Comparison of ENCODE assay signal across 8 cellular contexts in the genomic region with DNA sequence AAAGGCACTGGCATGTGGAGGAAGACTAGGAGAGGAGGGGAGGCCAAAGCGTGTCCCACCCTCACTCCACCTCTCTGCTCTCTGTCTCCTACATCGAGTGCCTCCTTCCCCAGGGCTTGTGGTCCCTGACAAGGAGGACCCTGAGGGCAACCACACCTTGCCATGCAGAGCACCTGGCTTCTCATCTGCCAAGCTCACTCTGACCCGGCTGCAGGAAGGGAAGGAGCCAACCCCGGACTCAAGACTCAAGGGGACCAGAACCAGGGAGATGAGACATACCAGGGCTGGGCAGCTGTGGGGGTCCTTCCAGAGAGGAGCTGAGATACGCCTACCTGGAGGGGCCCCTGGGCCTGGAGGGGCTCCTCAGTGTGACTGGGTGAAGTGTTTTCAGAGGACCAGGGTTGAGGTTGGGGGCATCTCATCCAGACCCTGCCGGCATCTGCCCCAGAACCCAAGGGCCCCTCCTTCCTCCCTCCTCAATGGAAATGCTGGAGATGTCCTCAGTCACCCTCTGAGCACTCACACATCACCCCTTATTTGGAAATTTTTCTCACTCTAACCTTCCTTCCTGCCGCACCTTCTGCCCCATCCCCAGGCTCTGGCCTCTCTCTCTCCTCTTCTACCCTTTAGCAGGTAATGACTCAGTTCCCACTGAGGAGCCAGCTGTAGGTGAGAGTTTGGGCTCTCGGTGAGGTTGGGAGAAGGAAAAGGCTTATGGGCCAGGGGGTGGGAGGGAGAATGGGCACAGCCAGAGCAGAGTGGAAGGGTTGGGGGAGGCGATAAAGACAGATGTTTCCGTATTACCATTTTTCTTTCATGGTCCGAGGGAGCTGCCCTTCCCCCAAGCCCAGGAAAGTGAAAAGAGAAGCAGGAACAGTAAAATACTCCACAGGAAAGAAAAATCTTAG. TPM values are rescaled to one million over a fixed set of nuclear protein-coding genes. Genes with fewer than 3 reads are reported as not detected.
DNase-seq lines count a peak whose midpoint lies in the region; ATAC-seq and TF ChIP-seq lines count a peak whose summit lies in the region.

No MANE protein-coding gene starts in this region.

- peak overlapping the region; percentile 86 for H3K4me3 Mint-ChIP-seq in activated CD4-positive, alpha-beta memory T cell treated with anti-CD3 and anti-CD28 coated beads, Interleukin-2, amount 10 ng/mL, durations not matched to agents 7 days and 5 days

- peak; percentile 24 for DNase-seq in stimulated activated CD4-positive, alpha-beta T cell treated with anti-CD3 and anti-CD28 coated beads, Interleukin-1b, Interleukin-23, amount 100 ng/mL, for 48 hours
- no peak for DNase-seq in stimulated activated CD4-positive, alpha-beta T cell treated with anti-CD3 and anti-CD28 coated beads, Interleukin-12 subunit alpha, Interleukin-12 subunit beta, amount 100 ng/mL, for 4 hours
- no peak for DNase-seq in activated CD4-positive, alpha-beta memory T cell treated with anti-CD3 and anti-CD28 coated beads, Interleukin-2, amount 10 ng/mL, durations not matched to agents 7 days and 5 days
- DNase-seq in lower lobe of right lung = no peak
- no peak for DNase-seq in GM10266 (ENCODE audit: extremely low spot score)
- DNase-seq in Ammon's horn (ENCODE audit: low spot score) = no peak

- H3K27ac ChIP-seq in lower lobe of right lung = peak overlapping the region; percentile 89

- H3K4me1 Mint-ChIP-seq in activated CD4-positive, alpha-beta memory T cell treated with anti-CD3 and anti-CD28 coated beads, Interleukin-2, amount 10 ng/mL, durations not matched to agents 7 days and 5 days = peaks cover 66% of the 10 kb centered on the region

- peaks cover 6% of the 10 kb centered on the region for H3K9me3 Mint-ChIP-seq in activated CD4-positive, alpha-beta memory T cell treated with anti-CD3 and anti-CD28 coated beads, Interleukin-2, amount 10 ng/mL, durations not matched to agents 7 days and 5 days

- H3K4me1 ChIP-seq in lower lobe of right lung = peaks cover 43% of the 10 kb centered on the region

- H3K4me3 ChIP-seq in lower lobe of right lung = no peak overlapping the region

- H3K36me3 ChIP-seq in lower lobe of right lung = no peaks in the 10 kb centered on the region

- H3K27ac Mint-ChIP-seq in activated CD4-positive, alpha-beta memory T cell treated with anti-CD3 and anti-CD28 coated beads, Interleukin-2, amount 10 ng/mL, durations not matched to agents 7 days and 5 days = peak overlapping the region; percentile 96

- no peaks in the 10 kb centered on the region for H3K9me3 ChIP-seq in lower lobe of right lung

- no peaks in the 10 kb centered on the region for H3K27me3 Mint-ChIP-seq in activated CD4-positive, alpha-beta memory T cell treated with anti-CD3 and anti-CD28 coated beads, Interleukin-2, amount 10 ng/mL, durations not matched to agents 7 days and 5 days

- ATAC-seq in lower lobe of right lung (no peak), HG03457 (IDR thresholded peaks at IDR 0.05; ENCODE audit: unreplicated experiment) (no peak), HG02623 (IDR thresholded peaks at IDR 0.05; ENCODE audit: unreplicated experiment) (no peak)

- intact Hi-C loops in lower lobe of right lung (cut with DNase I) = no loop called here

- CTCF ChIA-PET in activated CD4-positive, alpha-beta memory T cell treated with anti-CD3 and anti-CD28 coated beads, Interleukin-2, amount 10 ng/mL, durations not matched to agents 7 days and 5 days (lab: Charles Lee) = interaction anchor here (0.7 to 1.6 kb wide), 3 partner anchors 71 to 165 kb away, joined by 3 to 8 read pairs (median 3); no protein-coding TSS in a partner anchor

- H3K27me3 ChIP-seq in lower lobe of right lung (ENCODE audit: low read depth) = no peaks in the 10 kb centered on the region

- H3K36me3 Mint-ChIP-seq in activated CD4-positive, alpha-beta memory T cell treated with anti-CD3 and anti-CD28 coated beads, Interleukin-2, amount 10 ng/mL, durations not matched to agents 7 days and 5 days (ENCODE audit: low read depth) = peaks cover 41% of the 10 kb centered on the region

- POLR2A ChIA-PET in activated CD4-positive, alpha-beta memory T cell treated with anti-CD3 and anti-CD28 coated beads, Interleukin-2, amount 10 ng/mL, durations not matched to agents 7 days and 5 days (lab: Charles Lee) = interaction anchor here (0.7 to 2.2 kb wide), 10 partner anchors 9 to 1136 kb away, joined by 3 to 14 read pairs (median 4); a partner anchor contains a TSS

- TF ChIP-seq CTCF in lower lobe of right lung (IDR thresholded peaks at IDR 0.05) (no peak), GM10266 (IDR thresholded peaks at IDR 0.05; ENCODE audit: control insufficient read depth, insufficient read depth, low read depth, missing control alignments) (no peak)

RNA-seq across cellular contexts. Expression of a gene that starts 32.0 kb away (rescaled TPM):
- not detected for total RNA-seq in activated CD4-positive, alpha-beta memory T cell treated with anti-CD3 and anti-CD28 coated beads, Interleukin-2, amount 10 ng/mL, durations not matched to agents 7 days and 5 days
- total RNA-seq in lower lobe of right lung = 5.0 TPM

RNA-seq across cellular contexts. Expression of a gene that starts 44.1 kb away (rescaled TPM):
- total RNA-seq in activated CD4-positive, alpha-beta memory T cell treated with anti-CD3 and anti-CD28 coated beads, Interleukin-2, amount 10 ng/mL, durations not matched to agents 7 days and 5 days = 10 to 100 TPM; 78.9 to 80.7 TPM
- total RNA-seq in lower lobe of right lung = 6.2 TPM

RNA-seq across cellular contexts. Expression of a gene that starts 44.9 kb away (rescaled TPM):
- total RNA-seq in activated CD4-positive, alpha-beta memory T cell treated with anti-CD3 and anti-CD28 coated beads, Interleukin-2, amount 10 ng/mL, durations not matched to agents 7 days and 5 days = 10 to 100 TPM; 36.1 to 36.7 TPM
- 16.5 TPM for total RNA-seq in lower lobe of right lung

Comparison
In these comparisons a context has a peak if more than half of its experiments do, and no peak if none do; other contexts are left out.
1. RNA of a gene that starts 44.1 kb away (total RNA-seq): 78.9 to 80.7 TPM in activated CD4-positive, alpha-beta memory T cell treated with anti-CD3 and anti-CD28 coated beads, Interleukin-2, amount 10 ng/mL, durations not matched to agents 7 days and 5 days; 6.2 TPM in lower lobe of right lung (single experiment); every median in the first group is over 10 times any median in the second.